1 cellular context compared by ENCODE assay signal in the genomic region with DNA sequence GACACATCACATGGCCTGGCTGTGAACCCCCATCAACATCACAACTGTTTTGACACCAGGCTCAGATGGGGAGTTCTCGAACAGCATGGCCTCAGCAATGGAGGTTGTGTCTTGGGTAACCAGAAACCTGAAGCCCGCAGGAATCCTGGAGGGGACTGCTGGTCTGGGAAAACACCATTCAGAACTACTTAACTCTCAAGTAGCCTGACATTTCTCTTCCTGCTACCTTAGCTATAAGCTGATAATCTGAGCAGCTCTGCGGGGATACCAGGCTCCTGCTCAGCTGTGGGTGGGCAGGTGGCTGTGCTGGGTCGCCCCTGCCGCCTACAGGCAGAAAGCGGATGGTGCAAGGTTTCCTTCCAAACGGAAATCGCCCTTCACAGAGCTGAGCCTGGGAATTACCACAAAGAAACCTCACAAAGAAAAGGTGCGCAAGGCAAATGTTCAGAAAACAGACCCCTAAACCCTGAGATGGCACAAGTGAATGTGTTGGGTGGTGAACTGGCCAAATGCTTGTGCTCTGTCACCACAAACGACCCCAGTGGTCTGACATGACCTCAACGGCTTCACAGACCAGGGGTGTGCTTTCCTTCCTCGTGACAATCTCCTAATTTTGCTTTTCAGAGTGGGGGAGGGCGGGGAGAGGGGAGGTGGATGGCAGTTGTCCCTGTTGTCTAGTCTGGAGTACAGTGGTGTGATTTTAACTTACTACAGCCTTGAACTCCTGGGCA.
A peak's percentile ranks its signal among the peaks of the same experiment; 100 is the strongest.
TF ChIP-seq lines count a peak whose summit lies in the region.

No MANE protein-coding gene starts in this region.

TF ChIP-seq in HepG2, 621 proteins besides CTCF, POLR2A, EP300 and RAD21 (continued from another document and continues in another):
- TF ChIP-seq ZFP37 (CRISPR knock-in tag; IDR thresholded peaks at IDR 0.05; ENCODE audit: borderline replicate concordance) (no peak), NRL (CRISPR knock-in tag; IDR thresholded peaks at IDR 0.05; ENCODE audit: borderline replicate concordance) (no peak), NR2F1 (CRISPR knock-in tag; IDR thresholded peaks at IDR 0.05) (0 out of 4 replicates have a peak, but pooled peaks of 1 of the 2 experiments have one; percentile 17), KLF6 (CRISPR knock-in tag; IDR thresholded peaks at IDR 0.05) (no peak), ATF1 (CRISPR knock-in tag; IDR thresholded peaks at IDR 0.05) (no peak), SIX1 (CRISPR knock-in tag; IDR thresholded peaks at IDR 0.05; ENCODE audit: borderline replicate concordance) (no peak; the same call in 1 of the 2 replicates), ZNF850 (CRISPR knock-in tag; conservative IDR thresholded peaks at IDR 0.05) (0 out of 2 replicates have a peak, but pooled peaks have one; percentile 58), CREB1 (IDR thresholded peaks at IDR 0.05) (no peak), CREB1 (CRISPR knock-in tag; IDR thresholded peaks at IDR 0.05) (no peak), ZNF446 (CRISPR knock-in tag; IDR thresholded peaks at IDR 0.05) (no peak), ZNF564 (CRISPR knock-in tag; IDR thresholded peaks at IDR 0.05) (no peak), NCOR1 (IDR thresholded peaks at IDR 0.05; ENCODE audit: borderline replicate concordance, low read length) (no peak), POLR2AphosphoS5 (IDR thresholded peaks at IDR 0.05; ENCODE audit: low read depth, low read length) (no peak), MTA3 (CRISPR knock-in tag; IDR thresholded peaks at IDR 0.05) (no peak), HNRNPH1 (optimal IDR thresholded peaks at IDR 0.05; ENCODE audit: low read depth, low read length) (no peak), JARID2 (CRISPR knock-in tag; IDR thresholded peaks at IDR 0.05; ENCODE audit: insufficient replicate concordance) (no peak), MTF2 (CRISPR knock-in tag; IDR thresholded peaks at IDR 0.05; ENCODE audit: borderline replicate concordance) (no peak), ZNF883 (CRISPR knock-in tag; IDR thresholded peaks at IDR 0.05; ENCODE audit: not compliant biosample characterization) (no peak), ZNF737 (CRISPR knock-in tag; IDR thresholded peaks at IDR 0.05; ENCODE audit: borderline replicate concordance) (no peak), MXI1 (IDR thresholded peaks at IDR 0.05; ENCODE audit: borderline replicate concordance, low read depth, low read length) (peak; percentile 19; the same call in 1 of the 3 replicates)
- TF ChIP-seq, protein P1, sequence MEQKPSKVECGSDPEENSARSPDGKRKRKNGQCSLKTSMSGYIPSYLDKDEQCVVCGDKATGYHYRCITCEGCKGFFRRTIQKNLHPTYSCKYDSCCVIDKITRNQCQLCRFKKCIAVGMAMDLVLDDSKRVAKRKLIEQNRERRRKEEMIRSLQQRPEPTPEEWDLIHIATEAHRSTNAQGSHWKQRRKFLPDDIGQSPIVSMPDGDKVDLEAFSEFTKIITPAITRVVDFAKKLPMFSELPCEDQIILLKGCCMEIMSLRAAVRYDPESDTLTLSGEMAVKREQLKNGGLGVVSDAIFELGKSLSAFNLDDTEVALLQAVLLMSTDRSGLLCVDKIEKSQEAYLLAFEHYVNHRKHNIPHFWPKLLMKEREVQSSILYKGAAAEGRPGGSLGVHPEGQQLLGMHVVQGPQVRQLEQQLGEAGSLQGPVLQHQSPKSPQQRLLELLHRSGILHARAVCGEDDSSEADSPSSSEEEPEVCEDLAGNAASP (CRISPR knock-in tag; IDR thresholded peaks at IDR 0.05; ENCODE audit: borderline replicate concordance) = peak; percentile 47; the same call in 1 of the 2 replicates
- TF ChIP-seq, protein P2, sequence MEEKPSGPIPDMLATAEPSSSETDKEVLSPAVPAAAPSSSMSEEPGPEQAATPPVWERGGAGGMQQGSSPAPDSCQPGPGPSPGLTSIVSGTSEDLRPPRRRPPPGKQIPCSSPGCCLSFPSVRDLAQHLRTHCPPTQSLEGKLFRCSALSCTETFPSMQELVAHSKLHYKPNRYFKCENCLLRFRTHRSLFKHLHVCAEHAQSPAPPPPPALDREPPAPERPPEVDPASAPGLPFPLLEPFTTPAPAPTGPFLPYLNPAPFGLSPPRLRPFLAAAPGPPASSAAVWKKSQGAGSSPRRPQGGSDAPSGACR (CRISPR knock-in tag; IDR thresholded peaks at IDR 0.05) = no peak
- TF ChIP-seq, protein P3, sequence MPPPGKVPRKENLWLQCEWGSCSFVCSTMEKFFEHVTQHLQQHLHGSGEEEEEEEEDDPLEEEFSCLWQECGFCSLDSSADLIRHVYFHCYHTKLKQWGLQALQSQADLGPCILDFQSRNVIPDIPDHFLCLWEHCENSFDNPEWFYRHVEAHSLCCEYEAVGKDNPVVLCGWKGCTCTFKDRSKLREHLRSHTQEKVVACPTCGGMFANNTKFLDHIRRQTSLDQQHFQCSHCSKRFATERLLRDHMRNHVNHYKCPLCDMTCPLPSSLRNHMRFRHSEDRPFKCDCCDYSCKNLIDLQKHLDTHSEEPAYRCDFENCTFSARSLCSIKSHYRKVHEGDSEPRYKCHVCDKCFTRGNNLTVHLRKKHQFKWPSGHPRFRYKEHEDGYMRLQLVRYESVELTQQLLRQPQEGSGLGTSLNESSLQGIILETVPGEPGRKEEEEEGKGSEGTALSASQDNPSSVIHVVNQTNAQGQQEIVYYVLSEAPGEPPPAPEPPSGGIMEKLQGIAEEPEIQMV (CRISPR knock-in tag; IDR thresholded peaks at IDR 0.05; ENCODE audit: low read depth) = peak; percentile 53; the same call in 1 of the 2 replicates
- TF ChIP-seq, protein P4, sequence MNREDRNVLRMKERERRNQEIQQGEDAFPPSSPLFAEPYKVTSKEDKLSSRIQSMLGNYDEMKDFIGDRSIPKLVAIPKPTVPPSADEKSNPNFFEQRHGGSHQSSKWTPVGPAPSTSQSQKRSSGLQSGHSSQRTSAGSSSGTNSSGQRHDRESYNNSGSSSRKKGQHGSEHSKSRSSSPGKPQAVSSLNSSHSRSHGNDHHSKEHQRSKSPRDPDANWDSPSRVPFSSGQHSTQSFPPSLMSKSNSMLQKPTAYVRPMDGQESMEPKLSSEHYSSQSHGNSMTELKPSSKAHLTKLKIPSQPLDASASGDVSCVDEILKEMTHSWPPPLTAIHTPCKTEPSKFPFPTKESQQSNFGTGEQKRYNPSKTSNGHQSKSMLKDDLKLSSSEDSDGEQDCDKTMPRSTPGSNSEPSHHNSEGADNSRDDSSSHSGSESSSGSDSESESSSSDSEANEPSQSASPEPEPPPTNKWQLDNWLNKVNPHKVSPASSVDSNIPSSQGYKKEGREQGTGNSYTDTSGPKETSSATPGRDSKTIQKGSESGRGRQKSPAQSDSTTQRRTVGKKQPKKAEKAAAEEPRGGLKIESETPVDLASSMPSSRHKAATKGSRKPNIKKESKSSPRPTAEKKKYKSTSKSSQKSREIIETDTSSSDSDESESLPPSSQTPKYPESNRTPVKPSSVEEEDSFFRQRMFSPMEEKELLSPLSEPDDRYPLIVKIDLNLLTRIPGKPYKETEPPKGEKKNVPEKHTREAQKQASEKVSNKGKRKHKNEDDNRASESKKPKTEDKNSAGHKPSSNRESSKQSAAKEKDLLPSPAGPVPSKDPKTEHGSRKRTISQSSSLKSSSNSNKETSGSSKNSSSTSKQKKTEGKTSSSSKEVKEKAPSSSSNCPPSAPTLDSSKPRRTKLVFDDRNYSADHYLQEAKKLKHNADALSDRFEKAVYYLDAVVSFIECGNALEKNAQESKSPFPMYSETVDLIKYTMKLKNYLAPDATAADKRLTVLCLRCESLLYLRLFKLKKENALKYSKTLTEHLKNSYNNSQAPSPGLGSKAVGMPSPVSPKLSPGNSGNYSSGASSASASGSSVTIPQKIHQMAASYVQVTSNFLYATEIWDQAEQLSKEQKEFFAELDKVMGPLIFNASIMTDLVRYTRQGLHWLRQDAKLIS (CRISPR knock-in tag; IDR thresholded peaks at IDR 0.05) = no peak
- TF ChIP-seq, protein P5, sequence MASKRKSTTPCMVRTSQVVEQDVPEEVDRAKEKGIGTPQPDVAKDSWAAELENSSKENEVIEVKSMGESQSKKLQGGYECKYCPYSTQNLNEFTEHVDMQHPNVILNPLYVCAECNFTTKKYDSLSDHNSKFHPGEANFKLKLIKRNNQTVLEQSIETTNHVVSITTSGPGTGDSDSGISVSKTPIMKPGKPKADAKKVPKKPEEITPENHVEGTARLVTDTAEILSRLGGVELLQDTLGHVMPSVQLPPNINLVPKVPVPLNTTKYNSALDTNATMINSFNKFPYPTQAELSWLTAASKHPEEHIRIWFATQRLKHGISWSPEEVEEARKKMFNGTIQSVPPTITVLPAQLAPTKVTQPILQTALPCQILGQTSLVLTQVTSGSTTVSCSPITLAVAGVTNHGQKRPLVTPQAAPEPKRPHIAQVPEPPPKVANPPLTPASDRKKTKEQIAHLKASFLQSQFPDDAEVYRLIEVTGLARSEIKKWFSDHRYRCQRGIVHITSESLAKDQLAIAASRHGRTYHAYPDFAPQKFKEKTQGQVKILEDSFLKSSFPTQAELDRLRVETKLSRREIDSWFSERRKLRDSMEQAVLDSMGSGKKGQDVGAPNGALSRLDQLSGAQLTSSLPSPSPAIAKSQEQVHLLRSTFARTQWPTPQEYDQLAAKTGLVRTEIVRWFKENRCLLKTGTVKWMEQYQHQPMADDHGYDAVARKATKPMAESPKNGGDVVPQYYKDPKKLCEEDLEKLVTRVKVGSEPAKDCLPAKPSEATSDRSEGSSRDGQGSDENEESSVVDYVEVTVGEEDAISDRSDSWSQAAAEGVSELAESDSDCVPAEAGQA (IDR thresholded peaks at IDR 0.05; ENCODE audit: low read depth) = no peak
- TF ChIP-seq, protein P5 (CRISPR knock-in tag; IDR thresholded peaks at IDR 0.05; ENCODE audit: borderline replicate concordance) = no peak
- TF ChIP-seq, protein P6, sequence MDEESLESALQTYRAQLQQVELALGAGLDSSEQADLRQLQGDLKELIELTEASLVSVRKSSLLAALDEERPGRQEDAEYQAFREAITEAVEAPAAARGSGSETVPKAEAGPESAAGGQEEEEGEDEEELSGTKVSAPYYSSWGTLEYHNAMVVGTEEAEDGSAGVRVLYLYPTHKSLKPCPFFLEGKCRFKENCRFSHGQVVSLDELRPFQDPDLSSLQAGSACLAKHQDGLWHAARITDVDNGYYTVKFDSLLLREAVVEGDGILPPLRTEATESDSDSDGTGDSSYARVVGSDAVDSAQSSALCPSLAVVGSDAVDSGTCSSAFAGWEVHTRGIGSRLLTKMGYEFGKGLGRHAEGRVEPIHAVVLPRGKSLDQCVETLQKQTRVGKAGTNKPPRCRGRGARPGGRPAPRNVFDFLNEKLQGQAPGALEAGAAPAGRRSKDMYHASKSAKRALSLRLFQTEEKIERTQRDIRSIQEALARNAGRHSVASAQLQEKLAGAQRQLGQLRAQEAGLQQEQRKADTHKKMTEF (CRISPR knock-in tag; IDR thresholded peaks at IDR 0.05) = peak; percentile 54
- TF ChIP-seq, protein P7, sequence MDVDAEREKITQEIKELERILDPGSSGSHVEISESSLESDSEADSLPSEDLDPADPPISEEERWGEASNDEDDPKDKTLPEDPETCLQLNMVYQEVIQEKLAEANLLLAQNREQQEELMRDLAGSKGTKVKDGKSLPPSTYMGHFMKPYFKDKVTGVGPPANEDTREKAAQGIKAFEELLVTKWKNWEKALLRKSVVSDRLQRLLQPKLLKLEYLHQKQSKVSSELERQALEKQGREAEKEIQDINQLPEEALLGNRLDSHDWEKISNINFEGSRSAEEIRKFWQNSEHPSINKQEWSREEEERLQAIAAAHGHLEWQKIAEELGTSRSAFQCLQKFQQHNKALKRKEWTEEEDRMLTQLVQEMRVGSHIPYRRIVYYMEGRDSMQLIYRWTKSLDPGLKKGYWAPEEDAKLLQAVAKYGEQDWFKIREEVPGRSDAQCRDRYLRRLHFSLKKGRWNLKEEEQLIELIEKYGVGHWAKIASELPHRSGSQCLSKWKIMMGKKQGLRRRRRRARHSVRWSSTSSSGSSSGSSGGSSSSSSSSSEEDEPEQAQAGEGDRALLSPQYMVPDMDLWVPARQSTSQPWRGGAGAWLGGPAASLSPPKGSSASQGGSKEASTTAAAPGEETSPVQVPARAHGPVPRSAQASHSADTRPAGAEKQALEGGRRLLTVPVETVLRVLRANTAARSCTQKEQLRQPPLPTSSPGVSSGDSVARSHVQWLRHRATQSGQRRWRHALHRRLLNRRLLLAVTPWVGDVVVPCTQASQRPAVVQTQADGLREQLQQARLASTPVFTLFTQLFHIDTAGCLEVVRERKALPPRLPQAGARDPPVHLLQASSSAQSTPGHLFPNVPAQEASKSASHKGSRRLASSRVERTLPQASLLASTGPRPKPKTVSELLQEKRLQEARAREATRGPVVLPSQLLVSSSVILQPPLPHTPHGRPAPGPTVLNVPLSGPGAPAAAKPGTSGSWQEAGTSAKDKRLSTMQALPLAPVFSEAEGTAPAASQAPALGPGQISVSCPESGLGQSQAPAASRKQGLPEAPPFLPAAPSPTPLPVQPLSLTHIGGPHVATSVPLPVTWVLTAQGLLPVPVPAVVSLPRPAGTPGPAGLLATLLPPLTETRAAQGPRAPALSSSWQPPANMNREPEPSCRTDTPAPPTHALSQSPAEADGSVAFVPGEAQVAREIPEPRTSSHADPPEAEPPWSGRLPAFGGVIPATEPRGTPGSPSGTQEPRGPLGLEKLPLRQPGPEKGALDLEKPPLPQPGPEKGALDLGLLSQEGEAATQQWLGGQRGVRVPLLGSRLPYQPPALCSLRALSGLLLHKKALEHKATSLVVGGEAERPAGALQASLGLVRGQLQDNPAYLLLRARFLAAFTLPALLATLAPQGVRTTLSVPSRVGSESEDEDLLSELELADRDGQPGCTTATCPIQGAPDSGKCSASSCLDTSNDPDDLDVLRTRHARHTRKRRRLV (CRISPR knock-in tag; IDR thresholded peaks at IDR 0.05) = peak; percentile 14; the same call in 1 of the 2 replicates
- TF ChIP-seq, protein P8, sequence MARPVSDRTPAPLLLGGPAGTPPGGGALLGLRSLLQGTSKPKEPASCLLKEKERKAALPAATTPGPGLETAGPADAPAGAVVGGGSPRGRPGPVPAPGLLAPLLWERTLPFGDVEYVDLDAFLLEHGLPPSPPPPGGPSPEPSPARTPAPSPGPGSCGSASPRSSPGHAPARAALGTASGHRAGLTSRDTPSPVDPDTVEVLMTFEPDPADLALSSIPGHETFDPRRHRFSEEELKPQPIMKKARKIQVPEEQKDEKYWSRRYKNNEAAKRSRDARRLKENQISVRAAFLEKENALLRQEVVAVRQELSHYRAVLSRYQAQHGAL (CRISPR knock-in tag; IDR thresholded peaks at IDR 0.05; ENCODE audit: not compliant biosample characterization) = no peak
